Comparison of ENCODE assay signal across 28 cellular contexts in the genomic region with DNA sequence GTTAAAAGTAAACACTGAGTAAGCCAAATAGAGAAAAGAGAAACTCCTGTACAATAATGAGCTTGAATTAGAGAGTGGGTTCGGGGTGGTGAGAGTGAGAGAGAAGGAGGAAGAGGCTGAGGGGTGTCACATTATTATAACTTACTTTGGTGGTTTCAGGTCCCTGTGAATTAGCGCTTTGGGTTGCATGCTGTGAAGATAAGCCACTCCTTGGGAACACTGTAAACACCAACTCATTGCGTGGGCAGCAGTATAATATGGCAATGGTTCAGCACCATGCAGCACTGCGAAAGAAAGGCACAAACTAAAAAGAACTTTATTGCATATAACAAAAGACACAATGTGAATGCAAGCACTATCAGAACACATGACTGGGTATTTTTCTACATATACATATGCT.
"Had no signal": no experiment of that assay in that cellular context is flagged by ENCODE, and none has a peak within 500 bp of the region (broad histone marks: within the 10 kb centered on the region; RNA-seq: fewer than 3 reads in every experiment).

No MANE protein-coding gene starts in this region.

- H3K27ac ChIP-seq: SJSA1, VCaP had no signal

- H3K4me1 ChIP-seq: SJSA1 had no signal

- H3K27me3 ChIP-seq: SJSA1 had no signal

- H3K4me3 Mint-ChIP-seq: activated CD4-positive, alpha-beta memory T cell treated with anti-CD3 and anti-CD28 coated beads, Interleukin-2, amount 10 ng/mL, durations not matched to agents 7 days and 5 days; activated naive CD8-positive, alpha-beta T cell treated with anti-CD3 and anti-CD28 coated beads, Interleukin-2, amount 10 ng/mL, durations not matched to agents 7 days and 5 days; activated T-cell treated with anti-CD3 and anti-CD28 coated beads, Interleukin-2, amount 50 U/mL, for 72 hours had no signal

- H3K4me3 ChIP-seq: SJSA1 had no signal

- H3K27ac Mint-ChIP-seq: activated CD4-positive, alpha-beta memory T cell treated with anti-CD3 and anti-CD28 coated beads, Interleukin-2, amount 10 ng/mL, durations not matched to agents 7 days and 5 days; activated naive CD8-positive, alpha-beta T cell treated with anti-CD3 and anti-CD28 coated beads, Interleukin-2, amount 10 ng/mL, durations not matched to agents 7 days and 5 days; activated T-cell treated with anti-CD3 and anti-CD28 coated beads, Interleukin-2, amount 50 U/mL, for 72 hours had no signal

- H3K27me3 Mint-ChIP-seq: activated CD4-positive, alpha-beta memory T cell treated with anti-CD3 and anti-CD28 coated beads, Interleukin-2, amount 10 ng/mL, durations not matched to agents 7 days and 5 days; activated naive CD8-positive, alpha-beta T cell treated with anti-CD3 and anti-CD28 coated beads, Interleukin-2, amount 10 ng/mL, durations not matched to agents 7 days and 5 days had no signal

- ATAC-seq: activated T-cell treated with anti-CD3 and anti-CD28 coated beads, Interleukin-2, amount 50 U/mL, for 72 hours; SK-N-SH treated with all-trans-retinoic acid at 6 μM for 48 hours had no signal

- H3K9me3 Mint-ChIP-seq: activated CD4-positive, alpha-beta memory T cell treated with anti-CD3 and anti-CD28 coated beads, Interleukin-2, amount 10 ng/mL, durations not matched to agents 7 days and 5 days; activated T-cell treated with anti-CD3 and anti-CD28 coated beads, Interleukin-2, amount 50 U/mL, for 72 hours had no signal

- DNase-seq: activated CD4-positive, alpha-beta memory T cell treated with anti-CD3 and anti-CD28 coated beads, Interleukin-2, amount 10 ng/mL, durations not matched to agents 7 days and 5 days; activated CD4-positive, alpha-beta T cell treated with anti-CD3 and anti-CD28 coated beads, Interleukin-2, amount 50 U/mL, for 1 hour; activated CD4-positive, CD25-positive, alpha-beta regulatory T cell; activated CD8-positive, alpha-beta memory T cell treated with anti-CD3 and anti-CD28 coated beads, Interleukin-2, amount 50 U/mL, for 4 hours; activated naive CD4-positive, alpha-beta T cell treated with anti-CD3 and anti-CD28 coated beads, Interleukin-2, amount 50 U/mL, for 16 hours; activated naive CD8-positive, alpha-beta T cell treated with anti-CD3 and anti-CD28 coated beads, Interleukin-2, amount 10 ng/mL, durations not matched to agents 7 days and 5 days; activated T-cell treated with anti-CD3 and anti-CD28 coated beads, Interleukin-2, amount 50 U/mL, for 72 hours; aorta; central memory CD4-positive, alpha-beta T cell; IMR-90; KG1; NCI-H1092; NCI-H1417; NCI-H1930; NCI-H2107; NCI-H2171 treated with DMSO at 0.1 percent for 48 hours; NCI-H345; NCI-H510A; NCI-H526 treated with DMSO at 0.1 percent for 48 hours; NK-92 treated with Interleukin-12 subunit alpha and Interleukin-12 subunit beta, amount 100 ng/mL, for 24 hours; OCI-M1; SHP77; SW 1271; T-helper 2 cell; T1000 had no signal

- H3K9me3 ChIP-seq: SJSA1 had no signal
